Comparison of ENCODE assay signal across 8 cellular contexts in genomic region chr1:53393325-53393792, GRCh38.
DNase-seq lines count a peak whose midpoint lies in the region; ATAC-seq, FAIRE-seq and TF ChIP-seq lines count a peak whose summit lies in the region.

No MANE protein-coding gene starts in this region.

- intact Hi-C loops in kidney (cut with DNase I) = loop anchor here (2.0 kb wide), 1 partner anchor 115 kb away; no protein-coding TSS in a partner anchor

- DNase-seq in AG20443 (ENCODE audit: low spot score) (peak; percentile 91), GM20000 (ENCODE audit: low spot score) (peak; percentile 76), NCI-H2107 treated with DMSO at 0.1 percent for 48 hours (lab: John Stamatoyannopoulos, UW; ENCODE audit: unreplicated experiment) (peak; percentile 69), cardiac fibroblast (ENCODE audit: low read depth in 2 of 2) (peak; percentile 75), kidney (peak; percentile 92)
- DNase-seq in activated CD4-positive, CD25-positive, alpha-beta regulatory T cell (lab: John Stamatoyannopoulos, UW) = peak; percentile 35 to 74 (median 54)
- DNase-seq in stimulated activated CD4-positive, alpha-beta T cell treated with anti-CD3 and anti-CD28 coated beads, Interleukin-2, amount 100 ng/mL, for 24 hours = peak; percentile 80 to 85

- no peak for FAIRE-seq in kidney (lab: Jason Lieb, UNC)

- H3K9ac ChIP-seq in kidney (ENCODE audit: low read length in 2 of 2) = no peak overlapping the region

- peak; percentile 86 for TF ChIP-seq CTCF in GM20000 (IDR thresholded peaks at IDR 0.05; ENCODE audit: extremely low read depth, missing control alignments)
- TF ChIP-seq CTCF in cardiac fibroblast (IDR thresholded peaks at IDR 0.05; ENCODE audit: low read depth, low read length) = peak; percentile 88
- TF ChIP-seq CTCF in kidney (IDR thresholded peaks at IDR 0.05; ENCODE audit: borderline replicate concordance, extremely low read depth, insufficient read depth) = peak; percentile 93

- H3K4me3 ChIP-seq in cardiac fibroblast (replicated peaks in 1 of 2; ENCODE audit: low read depth in 2 of 2, low read length in 2 of 2) = no peak overlapping the region
- H3K4me3 ChIP-seq in kidney (ENCODE audit: low read length in 2 of 2) = no peak overlapping the region

- H3K4me1 ChIP-seq in kidney (ENCODE audit: control insufficient read depth in 1 of 2, insufficient read depth in 1 of 2, low read depth in 1 of 2, low read length in 2 of 2) = no peaks in the 10 kb centered on the region

- H3K36me3 ChIP-seq in kidney (ENCODE audit: control insufficient read depth in 1 of 2, insufficient read depth in 2 of 2, low read length in 2 of 2) = no peaks in the 10 kb centered on the region

- H3K27ac ChIP-seq in kidney (ENCODE audit: low read depth in 2 of 2, low read length in 2 of 2) = no peak overlapping the region

- no peak for ATAC-seq in HG02840 (IDR thresholded peaks at IDR 0.05; ENCODE audit: low FRiP score, unreplicated experiment)

- H3K9me3 ChIP-seq in kidney (ENCODE audit: control insufficient read depth in 1 of 2, low read length in 2 of 2) = no peaks in the 10 kb centered on the region
